In genomic region chr2:54866868-54867267, GRCh38 we compare ENCODE assay signal across 9 cellular contexts.
DNase-seq lines count a peak whose midpoint lies in the region; ATAC-seq and TF ChIP-seq lines count a peak whose summit lies in the region.
"Had no signal": no experiment of that assay in that cellular context is flagged by ENCODE, and none has a peak within 500 bp of the region (broad histone marks: within the 10 kb centered on the region; RNA-seq: fewer than 3 reads in every experiment).

No MANE protein-coding gene starts in this region.

- H3K27ac Mint-ChIP-seq in stimulated activated effector memory CD8-positive, alpha-beta T cell treated with anti-CD3 and anti-CD28 coated beads, Interleukin-12 subunit alpha, Interleukin-12 subunit beta, amount 100 ng/mL, for 72 hours: peak overlapping the region; percentile 0

- CTCF ChIA-PET in RWPE1 (lab: Yijun Ruan, JAX): no interaction called here

- H3K4me1 Mint-ChIP-seq in stimulated activated effector memory CD8-positive, alpha-beta T cell treated with anti-CD3 and anti-CD28 coated beads, Interleukin-12 subunit alpha, Interleukin-12 subunit beta, amount 100 ng/mL, for 72 hours: no peaks in the 10 kb centered on the region

- H3K27ac ChIP-seq in RWPE1: no peak overlapping the region

- H3K4me3 Mint-ChIP-seq in stimulated activated effector memory CD8-positive, alpha-beta T cell treated with anti-CD3 and anti-CD28 coated beads, Interleukin-12 subunit alpha, Interleukin-12 subunit beta, amount 100 ng/mL, for 72 hours: no peak overlapping the region

- no peaks in the 10 kb centered on the region for H3K36me3 Mint-ChIP-seq in stimulated activated effector memory CD8-positive, alpha-beta T cell treated with anti-CD3 and anti-CD28 coated beads, Interleukin-12 subunit alpha, Interleukin-12 subunit beta, amount 100 ng/mL, for 72 hours

- H3K9me3 Mint-ChIP-seq in stimulated activated effector memory CD8-positive, alpha-beta T cell treated with anti-CD3 and anti-CD28 coated beads, Interleukin-12 subunit alpha, Interleukin-12 subunit beta, amount 100 ng/mL, for 72 hours: no peaks in the 10 kb centered on the region

- POLR2A ChIA-PET in RWPE1 (lab: Yijun Ruan, JAX; ENCODE audit: low non-redundant PET): no interaction called here

- ATAC-seq in activated CD4-positive, CD25-positive, alpha-beta regulatory T cell treated with anti-CD3 and anti-CD28 coated beads, Interleukin-2, amount 50 U/mL, for 24 hours: peak; percentile 38 to 45
- ATAC-seq in HG02763 (IDR thresholded peaks at IDR 0.05; ENCODE audit: unreplicated experiment): peak; percentile 85
- ATAC-seq in stimulated activated effector memory CD8-positive, alpha-beta T cell treated with anti-CD3 and anti-CD28 coated beads, Interleukin-12 subunit alpha, Interleukin-12 subunit beta, amount 100 ng/mL, for 72 hours: peak; percentile 26

- no peak for TF ChIP-seq CTCF in RWPE1 (conservative IDR thresholded peaks at IDR 0.05; ENCODE audit: low read depth)

- no peak for DNase-seq in activated CD4-positive, CD25-positive, alpha-beta regulatory T cell treated with anti-CD3 and anti-CD28 coated beads, Interleukin-2, amount 50 U/mL, for 72 hours
- peak; percentile 50 for DNase-seq in Kasumi-1 (lab: John Stamatoyannopoulos, UW)
- no peak for DNase-seq in stimulated activated effector memory CD8-positive, alpha-beta T cell treated with anti-CD3 and anti-CD28 coated beads, Interleukin-12 subunit alpha, Interleukin-12 subunit beta, amount 100 ng/mL, for 72 hours (ENCODE audit: low spot score in 2 of 2)
- DNase-seq in amygdala (lab: John Stamatoyannopoulos, UW): no peak
- DNase-seq in RWPE1 (ENCODE audit: low spot score): no peak
- no peak for DNase-seq in AG20443 (ENCODE audit: low spot score)
- DNase-seq: NCI-H345 had no signal

Comparison
In these comparisons a context has a peak if more than half of its experiments do, and no peak if none do; other contexts are left out.
1. ATAC-seq: peak in every context shown above with its lines; median percentile 85 in HG02763; 42 in activated CD4-positive, CD25-positive, alpha-beta regulatory T cell treated with anti-CD3 and anti-CD28 coated beads, Interleukin-2, amount 50 U/mL, for 24 hours; 26 in stimulated activated effector memory CD8-positive, alpha-beta T cell treated with anti-CD3 and anti-CD28 coated beads, Interleukin-12 subunit alpha, Interleukin-12 subunit beta, amount 100 ng/mL, for 72 hours.
2. DNase-seq: peak in Kasumi-1 (2 of 2); none in activated CD4-positive, CD25-positive, alpha-beta regulatory T cell treated with anti-CD3 and anti-CD28 coated beads, Interleukin-2, amount 50 U/mL, for 72 hours (single experiment), stimulated activated effector memory CD8-positive, alpha-beta T cell treated with anti-CD3 and anti-CD28 coated beads, Interleukin-12 subunit alpha, Interleukin-12 subunit beta, amount 100 ng/mL, for 72 hours (0 of 2), amygdala (0 of 56), RWPE1 (single experiment) and AG20443 (single experiment).